17 cellular contexts compared by ENCODE assay signal in the genomic region with DNA sequence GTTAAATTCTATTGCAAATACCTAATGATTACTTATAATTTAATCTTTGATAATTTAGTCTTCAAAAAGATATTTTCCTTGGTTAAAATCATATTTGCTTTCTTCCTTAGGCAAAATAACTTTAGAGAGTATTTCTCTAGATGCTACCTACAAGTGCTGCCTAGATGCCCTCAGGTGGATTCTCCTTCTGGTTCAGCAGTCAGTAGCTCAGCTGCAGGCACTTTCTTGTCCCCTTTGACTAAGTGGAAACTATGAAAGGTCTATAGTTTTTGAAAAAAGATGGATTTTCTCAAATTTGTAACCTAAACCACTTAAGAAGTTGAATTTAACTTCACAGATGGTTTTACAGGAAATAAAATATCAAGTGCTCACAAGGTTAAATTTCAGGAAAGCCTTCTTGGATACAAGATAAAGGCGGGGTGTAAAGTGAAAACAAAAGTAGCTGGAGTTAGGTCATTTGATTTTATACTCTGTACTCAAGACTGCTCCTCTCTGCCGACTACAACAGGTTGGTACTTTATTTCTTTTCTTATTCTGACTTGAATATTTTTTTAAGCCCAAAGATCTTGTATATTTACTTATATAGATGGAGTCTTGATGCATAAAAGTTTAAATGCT. TPM values are rescaled to one million over a fixed set of nuclear protein-coding genes. Genes with fewer than 3 reads are reported as not detected.
DNase-seq lines count a peak whose midpoint lies in the region; ATAC-seq, FAIRE-seq and TF ChIP-seq lines count a peak whose summit lies in the region.
"Had no signal": no experiment of that assay in that cellular context is flagged by ENCODE, and none has a peak within 500 bp of the region (broad histone marks: within the 10 kb centered on the region; RNA-seq: fewer than 3 reads in every experiment).

Gene ACKR4, plus strand, starts transcription at position 455 of the 618 bp plus-strand sequence. CDS start 3,128 bp downstream, outside the sequence.

- H3K9me3 Mint-ChIP-seq in nephron progenitor cell, result no peaks in the 10 kb centered on the region

- H3K27me3 Mint-ChIP-seq in nephron progenitor cell (ENCODE audit: low read depth, poor library complexity), result no peaks in the 10 kb centered on the region

- TF ChIP-seq CTCF in heart right ventricle (IDR thresholded peaks at IDR 0.05) (no peak), nephron progenitor cell (IDR thresholded peaks at IDR 0.05) (no peak)

- peaks cover 0 to 36% (median 0%) of the 10 kb centered on the region in 9 donors for H3K36me3 ChIP-seq in heart right ventricle
- peaks cover 0 to 1% of the 10 kb centered on the region in 2 donors for H3K36me3 ChIP-seq in small intestine (ENCODE audit: control insufficient read depth in 2 of 2, insufficient read depth in 2 of 2, low read length in 2 of 2)
- H3K36me3 ChIP-seq: HAP-1, prostate gland, WERI-Rb-1 had no signal

- no peaks in the 10 kb centered on the region for H3K4me1 Mint-ChIP-seq in nephron progenitor cell

- H3K36me3 Mint-ChIP-seq in nephron progenitor cell (ENCODE audit: low read depth), result peaks cover 29% of the 10 kb centered on the region

- H3K27me3 ChIP-seq in heart right ventricle (no peaks in the 10 kb centered on the region), small intestine (ENCODE audit: control insufficient read depth in 2 of 2, insufficient read depth in 2 of 2, low read length in 2 of 2) (no peaks in the 10 kb centered on the region)

- TF ChIP-seq POLR2A in GM12892 (IDR thresholded peaks at IDR 0.05; ENCODE audit: low read depth, low read length), result no peak

- H3K4me1 ChIP-seq in heart right ventricle (peaks cover 0 to 14% (median 0%) of the 10 kb centered on the region in 9 donors), small intestine (ENCODE audit: control insufficient read depth in 2 of 2, insufficient read depth in 1 of 2, low read depth in 1 of 2, low read length in 1 of 2) (no peaks in the 10 kb centered on the region)
- H3K4me1 ChIP-seq: HAP-1, prostate gland had no signal

- H3K9me3 ChIP-seq in heart right ventricle (no peaks in the 10 kb centered on the region), small intestine (ENCODE audit: control insufficient read depth, low read depth) (no peaks in the 10 kb centered on the region)
- H3K9me3 ChIP-seq: HAP-1, prostate gland had no signal

- WGBS in heart right ventricle, 2 donors, result 39 to 55% methylated on average over 2 of the region's 2 CpGs
- 8 to 44% (median 34%) methylated on average over 2 of the region's 2 CpGs for WGBS in small intestine, 3 donors

- ATAC-seq in heart right ventricle (peak in 5 of 8 donors; percentile 55 to 83 (median 76)), GM21367 (IDR thresholded peaks at IDR 0.05; ENCODE audit: unreplicated experiment) (no peak)

- intact Hi-C loops in heart right ventricle (cut with DNase I), result no loop called here

- H3K27ac ChIP-seq in heart right ventricle, result peak within 1 kb of the TSS in 4 of 10 donors; percentile 7 to 53 (median 24)
- H3K27ac ChIP-seq in small intestine (ENCODE audit: low read depth in 1 of 2, low read length in 1 of 2), result peak within 1 kb of the TSS in 1 of 2 donors; percentile 32
- H3K27ac ChIP-seq: prostate gland, WERI-Rb-1 had no signal

- H3K4me3 Mint-ChIP-seq in nephron progenitor cell, result no peak within 1 kb of the TSS

- peak; percentile 70 for FAIRE-seq in GM12892 (lab: Jason Lieb, UNC)
- peak; percentile 73 for FAIRE-seq in small intestine (lab: Jason Lieb, UNC)

- DNase-seq in GM12892 (ENCODE audit: insufficient read length) (no peak), OCI-M1 (lab: John Stamatoyannopoulos, UW) (peak; percentile 60), heart right ventricle (no peak), small intestine (peak; percentile 76), nephron progenitor cell (no peak), NK-92 (lab: John Stamatoyannopoulos, UW; ENCODE audit: unreplicated experiment) (no peak), cerebellar nuclear complex (lab: John Stamatoyannopoulos, UW) (no peak)
- DNase-seq: amygdala; effector CD8-positive, alpha-beta T cell; hippocampal formation; NCI-H1105; stimulated activated CD4-positive, alpha-beta T cell treated with anti-CD3 and anti-CD28 coated beads, Interleukin-4, amount 100 ng/mL, for 1 hour; WERI-Rb-1 had no signal

- H3K4me3 ChIP-seq in heart right ventricle (peak within 1 kb of the TSS in 9 of 10 donors; percentile 1 to 50 (median 30)), small intestine (ENCODE audit: low read depth in 1 of 2, low read length in 2 of 2) (no peak within 1 kb of the TSS)
- H3K4me3 ChIP-seq: HAP-1, prostate gland had no signal

- H3K27ac Mint-ChIP-seq in nephron progenitor cell, result no peak within 1 kb of the TSS

RNA-seq across cellular contexts. Expression of gene ACKR4, which starts in this region (rescaled TPM):
- polyA plus RNA-seq in GM12892 (2012; ENCODE audit: missing spikeins), result 0.70 TPM
- total RNA-seq in heart right ventricle, result 1 to 10 TPM in 8 of 10 donors, under 1 TPM in 2; 0.47 to 3.4 (median 2.0) TPM
- polyA plus RNA-seq in heart right ventricle, result 1 to 10 TPM in 1 of 2 donors, under 1 TPM in 1; 0.78 to 3.6 TPM
- 10 to 100 TPM in 2 of 3 donors, 1 to 10 TPM in 1; 7.0 to 24.4 (median 11.4) TPM for polyA plus RNA-seq in small intestine
- total RNA-seq: SK-MEL-5 had no signal

Comparison
In these comparisons a context has a peak if more than half of its experiments do, and no peak if none do; other contexts are left out.
1. DNase-seq: peak in OCI-M1 (single experiment) and small intestine (single experiment); none in GM12892 (single experiment), heart right ventricle (0 of 2), nephron progenitor cell (single experiment), NK-92 (single experiment) and cerebellar nuclear complex (0 of 2).
2. H3K4me3 ChIP-seq: peak in heart right ventricle (9 of 10); none in small intestine (0 of 2).